In the genomic region with DNA sequence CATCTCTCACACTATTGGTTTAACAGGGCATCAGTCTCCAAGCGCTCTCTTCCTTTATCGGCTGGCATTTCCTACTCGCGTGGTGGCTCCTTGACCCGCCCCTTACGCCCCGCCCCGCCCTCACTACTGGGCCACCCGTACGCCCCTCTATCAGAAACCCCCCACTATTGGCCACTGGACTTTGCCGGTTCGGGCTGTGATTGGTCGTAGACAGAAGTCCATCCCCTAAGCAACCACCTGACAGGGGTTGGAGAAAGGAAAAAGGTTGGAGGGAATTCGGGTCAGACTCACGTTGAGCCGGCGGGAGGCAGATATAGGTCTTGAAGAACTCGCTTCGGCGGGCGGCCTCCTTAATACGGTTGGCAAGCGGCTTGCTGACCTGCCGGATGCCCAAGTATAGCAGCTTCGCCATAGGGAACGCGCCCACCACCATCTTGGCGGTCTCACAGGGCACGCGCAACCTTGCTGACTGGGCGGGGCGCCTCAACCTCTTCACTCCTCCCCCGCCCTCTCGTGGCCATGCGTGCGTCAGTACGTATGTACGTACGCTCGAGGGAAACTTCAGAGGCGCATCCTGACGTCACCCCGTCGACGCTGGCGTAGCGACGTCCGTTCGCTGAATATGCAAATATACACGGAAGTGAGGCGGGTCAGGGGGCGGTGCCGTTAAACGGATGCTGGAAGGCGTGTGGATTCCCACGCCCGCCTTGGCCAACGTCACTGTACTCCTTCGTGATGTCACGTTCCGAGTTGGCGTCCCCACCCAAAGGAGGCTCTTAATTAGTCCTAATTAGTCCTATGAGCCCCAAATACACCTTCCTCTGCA, we compare ENCODE assay signal across 8 cellular contexts. TPM values are rescaled to one million over a fixed set of nuclear protein-coding genes. Genes with fewer than 3 reads are reported as not detected.
DNase-seq lines count a peak whose midpoint lies in the region; ATAC-seq and TF ChIP-seq lines count a peak whose summit lies in the region.

TSS of gene OPA3 (minus strand) at position 471 of the 826 bp plus-strand sequence. CDS start at position 433, 38 bp downstream.

- peaks cover under 1% of the 10 kb centered on the region for H3K27me3 Mint-ChIP-seq in activated naive CD4-positive, alpha-beta T cell treated with anti-CD3 and anti-CD28 coated beads, Interleukin-2, amount 50 U/mL, for 24 hours

- H3K4me1 Mint-ChIP-seq in activated naive CD4-positive, alpha-beta T cell treated with anti-CD3 and anti-CD28 coated beads, Interleukin-2, amount 50 U/mL, for 24 hours, result peaks cover 19% of the 10 kb centered on the region

- H3K36me3 Mint-ChIP-seq in activated naive CD4-positive, alpha-beta T cell treated with anti-CD3 and anti-CD28 coated beads, Interleukin-2, amount 50 U/mL, for 24 hours, result peaks cover 3% of the 10 kb centered on the region

- peak within 1 kb of the TSS; percentile 89 for H3K4me3 Mint-ChIP-seq in activated naive CD4-positive, alpha-beta T cell treated with anti-CD3 and anti-CD28 coated beads, Interleukin-2, amount 50 U/mL, for 24 hours

- peak within 1 kb of the TSS; percentile 90 for H3K27ac Mint-ChIP-seq in activated naive CD4-positive, alpha-beta T cell treated with anti-CD3 and anti-CD28 coated beads, Interleukin-2, amount 50 U/mL, for 24 hours

- peak; percentile 100 for DNase-seq in GM06990 (ENCODE audit: extremely low read depth, insufficient read length)
- peak; percentile 98 for DNase-seq in NCI-H1092 (lab: John Stamatoyannopoulos, UW)
- peak; percentile 100 for DNase-seq in globus pallidus (ENCODE audit: low spot score)
- peak; percentile 97 to 100 (median 99) for DNase-seq in nucleus accumbens (lab: John Stamatoyannopoulos, UW)

- ATAC-seq in HG02588 (IDR thresholded peaks at IDR 0.05; ENCODE audit: unreplicated experiment) (peak; percentile 85), SK-N-SH treated with all-trans-retinoic acid at 6 μM for 48 hours (peak; percentile 96)

- no peak for TF ChIP-seq CTCF in GM06990 (IDR thresholded peaks at IDR 0.05; ENCODE audit: insufficient read depth, low read length, poor library complexity, severe bottlenecking)

- peak within 1 kb of the TSS; percentile 82 for H3K4me3 ChIP-seq in GM06990 (replicated peaks; ENCODE audit: low read depth, low read length)

- H3K9me3 Mint-ChIP-seq in activated naive CD4-positive, alpha-beta T cell treated with anti-CD3 and anti-CD28 coated beads, Interleukin-2, amount 50 U/mL, for 24 hours, result no peaks in the 10 kb centered on the region

- H3K36me3 ChIP-seq in GM06990 (ENCODE audit: control insufficient read depth, insufficient read depth, low read length), result peaks cover 1% of the 10 kb centered on the region

- H3K27me3 ChIP-seq in GM06990 (replicated peaks; ENCODE audit: control insufficient read depth, insufficient read depth, low read length), result no peaks in the 10 kb centered on the region

- H3K27ac ChIP-seq in temporal lobe (ENCODE audit: low read depth, low read length), result peak within 1 kb of the TSS; percentile 97

TF ChIP-seq in SK-N-SH treated with all-trans-retinoic acid at 6 μM for 48 hours, 23 proteins besides CTCF, POLR2A, EP300 and RAD21:
- TF ChIP-seq PPARA (CRISPR knock-in tag; IDR thresholded peaks at IDR 0.05; ENCODE audit: borderline replicate concordance) (no peak), TSHZ2 (CRISPR knock-in tag; IDR thresholded peaks at IDR 0.05) (no peak), TOX (CRISPR knock-in tag; IDR thresholded peaks at IDR 0.05; ENCODE audit: borderline replicate concordance) (peak; percentile 27; the same call in 1 of the 2 replicates)

RNA-seq across cellular contexts. Expression of gene OPA3, which starts in this region (rescaled TPM):
- 1.2 TPM for total RNA-seq in temporal lobe

Comparison
In these comparisons a context has a peak if more than half of its experiments do, and no peak if none do; other contexts are left out.
1. Peak in every context shown above with its lines: DNase-seq, ATAC-seq, H3K4me3 ChIP-seq and H3K27ac ChIP-seq.